In genomic region chr14:35844494-35844893, GRCh38 we compare ENCODE assay signal across 32 cellular contexts.
"Had no signal": no experiment of that assay in that cellular context is flagged by ENCODE, and none has a peak within 500 bp of the region (broad histone marks: within the 10 kb centered on the region; RNA-seq: fewer than 3 reads in every experiment).

No MANE protein-coding gene starts in this region.

- H3K4me1 Mint-ChIP-seq: activated CD4-positive, alpha-beta T cell treated with anti-CD3 and anti-CD28 coated beads for 36 hours; activated naive CD8-positive, alpha-beta T cell treated with anti-CD3 and anti-CD28 coated beads for 36 hours had no signal

- H3K27me3 Mint-ChIP-seq: activated CD4-positive, alpha-beta memory T cell treated with anti-CD3 and anti-CD28 coated beads, Interleukin-2, amount 10 ng/mL, durations not matched to agents 7 days and 5 days; activated CD4-positive, alpha-beta T cell treated with anti-CD3 and anti-CD28 coated beads for 36 hours; activated CD4-positive, alpha-beta T cell treated with anti-CD3 and anti-CD28 coated beads, Interleukin-2, amount 10 ng/mL, durations not matched to agents 7 days and 5 days; activated CD8-positive, alpha-beta memory T cell treated with anti-CD3 and anti-CD28 coated beads, Interleukin-2, amount 10 ng/mL, durations not matched to agents 7 days and 5 days; activated naive CD8-positive, alpha-beta T cell treated with anti-CD3 and anti-CD28 coated beads for 36 hours; activated T-cell treated with anti-CD3 and anti-CD28 coated beads, Interleukin-2, amount 50 U/mL, for 24 hours had no signal

- H3K27ac Mint-ChIP-seq: activated CD4-positive, alpha-beta memory T cell treated with anti-CD3 and anti-CD28 coated beads, Interleukin-2, amount 10 ng/mL, durations not matched to agents 7 days and 5 days; activated CD4-positive, alpha-beta T cell treated with anti-CD3 and anti-CD28 coated beads for 36 hours; activated CD4-positive, alpha-beta T cell treated with anti-CD3 and anti-CD28 coated beads, Interleukin-2, amount 10 ng/mL, durations not matched to agents 7 days and 5 days; activated CD8-positive, alpha-beta memory T cell treated with anti-CD3 and anti-CD28 coated beads, Interleukin-2, amount 10 ng/mL, durations not matched to agents 7 days and 5 days; activated CD8-positive, alpha-beta T cell treated with anti-CD3 and anti-CD28 coated beads, Interleukin-2, amount 10 ng/mL, durations not matched to agents 7 days and 5 days; activated naive CD4-positive, alpha-beta T cell treated with anti-CD3 and anti-CD28 coated beads for 36 hours; activated naive CD4-positive, alpha-beta T cell treated with anti-CD3 and anti-CD28 coated beads, Interleukin-2, amount 50 U/mL, for 72 hours; activated naive CD8-positive, alpha-beta T cell treated with anti-CD3 and anti-CD28 coated beads for 36 hours; activated T-cell treated with anti-CD3 and anti-CD28 coated beads, Interleukin-2, amount 50 U/mL, for 24 hours; activated T-helper 2 cell treated with anti-CD3 and anti-CD28 coated beads, Interferon-gamma antibody, Interleukin-2, Interleukin-4, amounts not matched to agents 10 μg/mL and 5 μg/mL and 100 μg/mL, durations not matched to agents 14 hours and 24 hours and 36 hours; T-helper 1 cell treated with Interleukin-12 subunit alpha and Interleukin-12 subunit beta and Interleukin-4 antibody, amounts not matched to agents 30 μg/mL and 1 μg/mL, for 36 hours; T-helper 2 cell treated with Interferon-gamma antibody and Interleukin-4, amounts not matched to agents 5 μg/mL and 100 μg/mL, for 36 hours had no signal

- H3K4me3 ChIP-seq: body of pancreas, breast epithelium had no signal

- H3K27me3 ChIP-seq: body of pancreas, brain microvascular endothelial cell, breast epithelium had no signal

- H3K4me1 ChIP-seq: body of pancreas, breast epithelium had no signal

- H3K36me3 ChIP-seq: breast epithelium had no signal

- DNase-seq: activated CD4-positive, alpha-beta memory T cell treated with anti-CD3 and anti-CD28 coated beads, Interleukin-2, amount 10 ng/mL, durations not matched to agents 7 days and 5 days; activated CD4-positive, alpha-beta T cell treated with anti-CD3 and anti-CD28 coated beads for 1 hour; activated CD4-positive, alpha-beta T cell treated with anti-CD3 and anti-CD28 coated beads for 36 hours; activated CD4-positive, alpha-beta T cell treated with anti-CD3 and anti-CD28 coated beads for 48 hours; activated CD4-positive, alpha-beta T cell treated with anti-CD3 and anti-CD28 coated beads, Interleukin-2, amount 10 ng/mL, durations not matched to agents 7 days and 5 days; activated CD4-positive, alpha-beta T cell treated with anti-CD3 and anti-CD28 coated beads, Interleukin-2, amount 50 U/mL, for 48 hours; activated CD4-positive, CD25-positive, alpha-beta regulatory T cell; activated CD8-positive, alpha-beta memory T cell treated with anti-CD3 and anti-CD28 coated beads for 24 hours; activated CD8-positive, alpha-beta memory T cell treated with anti-CD3 and anti-CD28 coated beads, Interleukin-2, amount 10 ng/mL, durations not matched to agents 7 days and 5 days; activated CD8-positive, alpha-beta memory T cell treated with anti-CD3 and anti-CD28 coated beads, Interleukin-2, amount 50 U/mL, for 48 hours; activated CD8-positive, alpha-beta T cell treated with anti-CD3 and anti-CD28 coated beads, Interleukin-2, amount 10 ng/mL, durations not matched to agents 7 days and 5 days; activated effector memory CD4-positive, alpha-beta T cell treated with Interleukin-2 at 50 U/mL for 16 hours; activated gamma-delta T cell; activated naive CD4-positive, alpha-beta T cell treated with anti-CD3 and anti-CD28 coated beads for 36 hours; activated naive CD4-positive, alpha-beta T cell treated with anti-CD3 and anti-CD28 coated beads, Interleukin-2, amount 50 U/mL, for 16 hours; activated naive CD8-positive, alpha-beta T cell treated with anti-CD3 and anti-CD28 coated beads for 36 hours; activated T-cell treated with anti-CD3 and anti-CD28 coated beads, Interleukin-2, amount 50 U/mL, for 24 hours; activated T-cell treated with anti-CD3 and anti-CD28 coated beads, Interleukin-2, amount 50 U/mL, for 48 hours; aorta; body of pancreas; brain microvascular endothelial cell; central memory CD4-positive, alpha-beta T cell; T-helper 1 cell; T-helper 2 cell; T-helper 9 cell had no signal

- H3K4me3 Mint-ChIP-seq: activated CD4-positive, alpha-beta memory T cell treated with anti-CD3 and anti-CD28 coated beads, Interleukin-2, amount 10 ng/mL, durations not matched to agents 7 days and 5 days; activated CD4-positive, alpha-beta T cell treated with anti-CD3 and anti-CD28 coated beads for 36 hours; activated CD4-positive, alpha-beta T cell treated with anti-CD3 and anti-CD28 coated beads, Interleukin-2, amount 10 ng/mL, durations not matched to agents 7 days and 5 days; activated CD8-positive, alpha-beta memory T cell treated with anti-CD3 and anti-CD28 coated beads, Interleukin-2, amount 10 ng/mL, durations not matched to agents 7 days and 5 days; activated CD8-positive, alpha-beta T cell treated with anti-CD3 and anti-CD28 coated beads, Interleukin-2, amount 10 ng/mL, durations not matched to agents 7 days and 5 days; activated naive CD4-positive, alpha-beta T cell treated with anti-CD3 and anti-CD28 coated beads for 36 hours; activated naive CD8-positive, alpha-beta T cell treated with anti-CD3 and anti-CD28 coated beads for 36 hours; activated T-cell treated with anti-CD3 and anti-CD28 coated beads, Interleukin-2, amount 50 U/mL, for 24 hours; T-helper 1 cell treated with Interleukin-12 subunit alpha and Interleukin-12 subunit beta and Interleukin-4 antibody, amounts not matched to agents 30 μg/mL and 1 μg/mL, for 36 hours; T-helper 2 cell treated with Interferon-gamma antibody and Interleukin-4, amounts not matched to agents 5 μg/mL and 100 μg/mL, for 36 hours had no signal

- ATAC-seq: activated CD4-positive, alpha-beta T cell treated with anti-CD3 and anti-CD28 coated beads for 36 hours; activated CD4-positive, CD25-positive, alpha-beta regulatory T cell treated with anti-CD3 and anti-CD28 coated beads, Interleukin-2, amount 50 U/mL, for 24 hours; activated CD8-positive, alpha-beta memory T cell treated with anti-CD3 and anti-CD28 coated beads, Interleukin-2, amount 10 ng/mL, durations not matched to agents 7 days and 5 days; activated CD8-positive, alpha-beta T cell treated with anti-CD3 and anti-CD28 coated beads, Interleukin-2, amount 10 ng/mL, durations not matched to agents 7 days and 5 days; activated naive CD4-positive, alpha-beta T cell treated with anti-CD3 and anti-CD28 coated beads, Interleukin-2, amount 50 U/mL, for 72 hours; body of pancreas had no signal

- H3K27ac ChIP-seq: body of pancreas, brain microvascular endothelial cell, breast epithelium, VCaP had no signal
